Comparison of ENCODE assay signal across 8 cellular contexts in the genomic region with DNA sequence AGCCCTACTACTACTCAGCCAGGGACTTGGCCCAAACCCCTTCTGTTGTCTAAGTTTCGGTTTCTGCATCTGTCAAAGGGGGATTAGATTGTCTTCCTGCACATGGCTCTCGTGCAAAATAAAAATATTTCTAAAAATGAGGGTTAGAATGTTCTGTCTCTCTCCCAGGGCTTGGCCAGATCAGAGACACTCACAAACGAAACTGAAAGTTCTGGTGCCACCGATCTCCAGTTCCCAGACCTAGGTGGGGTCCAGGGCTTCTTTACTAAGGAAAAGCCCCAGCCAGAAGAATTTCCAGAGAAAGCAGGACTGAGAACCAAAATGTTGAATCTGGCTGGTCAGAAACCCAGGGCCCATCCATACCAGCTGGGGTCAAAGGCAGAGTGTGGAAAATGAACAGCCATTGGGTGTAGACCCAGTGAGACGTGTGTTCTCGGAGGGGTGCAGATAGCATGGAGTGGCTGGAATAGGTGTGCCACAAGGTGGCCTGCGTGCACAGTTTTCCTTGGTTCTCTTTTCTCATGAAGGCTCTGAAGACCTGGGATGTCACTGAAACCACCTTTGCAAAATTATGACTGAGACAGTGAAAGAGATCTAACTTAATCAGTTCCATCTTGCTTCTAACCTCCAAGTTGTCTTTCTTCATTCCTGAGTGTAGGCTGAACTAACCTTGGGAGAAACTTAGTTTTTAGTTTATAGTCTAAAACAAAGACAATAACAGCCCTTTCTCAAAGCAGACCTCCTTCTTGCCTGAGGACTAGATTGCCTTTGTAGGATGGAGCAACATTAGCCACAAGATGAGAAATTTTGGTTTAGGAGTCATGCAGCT.
DNase-seq lines count a peak whose midpoint lies in the region; ATAC-seq and TF ChIP-seq lines count a peak whose summit lies in the region.

No MANE protein-coding gene starts in this region.

- H3K4me1 Mint-ChIP-seq in activated naive CD8-positive, alpha-beta T cell (ENCODE audit: low read depth), result peaks cover 39% of the 10 kb centered on the region

- no peaks in the 10 kb centered on the region for H4K20me1 ChIP-seq in KMS-11 (ENCODE audit: insufficient read depth)

- 0 out of 2 replicates have a peak, but pooled peaks have one; percentile 19 for TF ChIP-seq CTCF in KMS-11 (conservative IDR thresholded peaks at IDR 0.05; ENCODE audit: low read depth, low read length)

- no peaks in the 10 kb centered on the region for H3K9me3 Mint-ChIP-seq in activated naive CD8-positive, alpha-beta T cell (ENCODE audit: low read depth)

- H3K4me1 ChIP-seq in KMS-11 (ENCODE audit: low read depth, poor library complexity, severe bottlenecking), result peaks cover 57% of the 10 kb centered on the region
- peaks cover 43% of the 10 kb centered on the region for H3K4me1 ChIP-seq in mucosa of stomach (ENCODE audit: control insufficient read depth, insufficient read depth, low read length)

- no peak overlapping the region for H2AFZ ChIP-seq in KMS-11 (ENCODE audit: low read depth)

- H3K36me3 Mint-ChIP-seq in activated naive CD8-positive, alpha-beta T cell, result no peaks in the 10 kb centered on the region

- H3K9ac ChIP-seq in KMS-11 (peak overlapping the region; percentile 10; the same call in 1 of the 2 replicates), mucosa of stomach (ENCODE audit: low read length) (peak overlapping the region; percentile 72)

- no peaks in the 10 kb centered on the region for H3K27me3 ChIP-seq in KMS-11 (ENCODE audit: insufficient read depth, low read depth)
- H3K27me3 ChIP-seq in mucosa of stomach (ENCODE audit: control insufficient read depth, insufficient read depth, low read length), result no peaks in the 10 kb centered on the region

- peak; percentile 4 for DNase-seq in COLO668 (lab: John Stamatoyannopoulos, UW; ENCODE audit: unreplicated experiment)
- DNase-seq in effector CD8-positive, alpha-beta T cell (lab: John Stamatoyannopoulos, UW), result no peak

- H3K9me3 ChIP-seq in mucosa of stomach (ENCODE audit: control insufficient read depth, low read length), result no peaks in the 10 kb centered on the region

- ATAC-seq in HG03139 (IDR thresholded peaks at IDR 0.05; ENCODE audit: unreplicated experiment) (no peak), GM19395 (IDR thresholded peaks at IDR 0.05; ENCODE audit: unreplicated experiment) (no peak), GM21423 (IDR thresholded peaks at IDR 0.05; ENCODE audit: unreplicated experiment) (no peak)

- H3K4me3 ChIP-seq in KMS-11 (IDR thresholded peaks at IDR 0.05; ENCODE audit: insufficient read depth, low read depth, low read length) (no peak overlapping the region), mucosa of stomach (ENCODE audit: low read length) (peak overlapping the region; percentile 75)

- H3K4me2 ChIP-seq in KMS-11, result peak overlapping the region; percentile 87

- H3K79me2 ChIP-seq in KMS-11 (ENCODE audit: insufficient read depth, low read depth), result peaks cover 35% of the 10 kb centered on the region

- peak overlapping the region; percentile 66 for H3K27ac ChIP-seq in KMS-11

- H3K36me3 ChIP-seq in KMS-11 (ENCODE audit: insufficient read depth) (no peaks in the 10 kb centered on the region), mucosa of stomach (ENCODE audit: control insufficient read depth, insufficient read depth, low read length) (no peaks in the 10 kb centered on the region)

- H3K27ac Mint-ChIP-seq in activated naive CD8-positive, alpha-beta T cell, result peak overlapping the region; percentile 79

- peak overlapping the region; percentile 84 for H3K4me3 Mint-ChIP-seq in activated naive CD8-positive, alpha-beta T cell

- no peaks in the 10 kb centered on the region for H3K27me3 Mint-ChIP-seq in activated naive CD8-positive, alpha-beta T cell
